Comparison of ENCODE assay signal across 9 cellular contexts in genomic region chr7:8442814-8443304, GRCh38. TPM values are rescaled to one million over a fixed set of nuclear protein-coding genes. Genes with fewer than 3 reads are reported as not detected.
DNase-seq lines count a peak whose midpoint lies in the region; ATAC-seq and TF ChIP-seq lines count a peak whose summit lies in the region.
"Had no signal": no experiment of that assay in that cellular context is flagged by ENCODE, and none has a peak within 500 bp of the region (broad histone marks: within the 10 kb centered on the region; RNA-seq: fewer than 3 reads in every experiment).

No MANE protein-coding gene starts in this region.

- no peak for TF ChIP-seq CTCF in HEK293 (tag by site-specific recombination; IDR thresholded peaks at IDR 0.05)
- TF ChIP-seq CTCF in activated B cell treated with CpG ODN at 0.5 μM for 24 hours (IDR thresholded peaks at IDR 0.05) = no peak
- TF ChIP-seq CTCF in endothelial cell (IDR thresholded peaks at IDR 0.05; ENCODE audit: unreplicated experiment) = no peak
- TF ChIP-seq CTCF in MM.1S (IDR thresholded peaks at IDR 0.05; ENCODE audit: low read length) = no peak

- WGBS in aorta, 2 donors = 2 to 3% methylated on average over 32 to 40 of the region's 40 CpGs

- H3K4me1 Mint-ChIP-seq in activated B cell treated with CpG ODN at 0.5 μM for 24 hours (peaks cover 6% of the 10 kb centered on the region), endothelial cell (ENCODE audit: unreplicated experiment) (peaks cover 22% of the 10 kb centered on the region)
- peaks cover 4 to 16% of the 10 kb centered on the region in 2 donors for H3K4me1 Mint-ChIP-seq in natural killer cell treated with Interleukin-12 subunit alpha and Interleukin-12 subunit beta and Interleukin-15 and Interleukin-18, amount 100 ng/mL, for 72 hours (ENCODE audit: low read depth in 2 of 2)

- H3K4me3 ChIP-seq in HEK293 (ENCODE audit: low read depth, low read length) = no peak overlapping the region
- no peak overlapping the region for H3K4me3 ChIP-seq in aorta (ENCODE audit: low read length in 2 of 2)
- no peak overlapping the region for H3K4me3 ChIP-seq in MM.1S (ENCODE audit: low read length)

- H3K9me2 ChIP-seq in MM.1S (replicated peaks; ENCODE audit: insufficient read depth, low read length) = no peaks in the 10 kb centered on the region

- H3F3A ChIP-seq in MM.1S (ENCODE audit: insufficient read depth, low read length) = no peaks in the 10 kb centered on the region

- POLR2A ChIA-PET in HEK293 (lab: Yijun Ruan, JAX) (no interaction called here), activated B cell treated with CpG ODN at 0.5 μM for 24 hours (lab: Charles Lee) (no interaction called here)

- peaks cover 0 to 7% of the 10 kb centered on the region in 2 donors for H3K27me3 ChIP-seq in aorta (ENCODE audit: control insufficient read depth in 1 of 2, insufficient read depth in 2 of 2, low read length in 1 of 2)
- no peaks in the 10 kb centered on the region for H3K27me3 ChIP-seq in MM.1S (replicated peaks; ENCODE audit: insufficient read depth, low read length)

- H3K4me2 ChIP-seq in MM.1S (ENCODE audit: low read depth, low read length) = no peak overlapping the region

- H3K27me3 Mint-ChIP-seq in activated B cell treated with CpG ODN at 0.5 μM for 24 hours (peaks cover 61% of the 10 kb centered on the region), endothelial cell (ENCODE audit: unreplicated experiment) (peaks cover 17% of the 10 kb centered on the region)
- H3K27me3 Mint-ChIP-seq in natural killer cell treated with Interleukin-12 subunit alpha and Interleukin-12 subunit beta and Interleukin-15 and Interleukin-18, amount 100 ng/mL, for 72 hours = peaks cover 53 to 76% of the 10 kb centered on the region in 2 donors

- H3K4me1 ChIP-seq in HEK293 (ENCODE audit: control insufficient read depth, insufficient read depth, low read length) (no peaks in the 10 kb centered on the region), aorta (ENCODE audit: control insufficient read depth in 1 of 2, insufficient read depth in 2 of 2, low read length in 2 of 2) (no peaks in the 10 kb centered on the region), MM.1S (ENCODE audit: low read length) (no peaks in the 10 kb centered on the region)

- CTCF ChIA-PET in HEK293 (lab: Yijun Ruan, JAX) (no interaction called here), activated B cell treated with CpG ODN at 0.5 μM for 24 hours (lab: Charles Lee) (no interaction called here)

- H3K27ac Mint-ChIP-seq in activated B cell treated with CpG ODN at 0.5 μM for 24 hours = no peak overlapping the region
- no peak overlapping the region for H3K27ac Mint-ChIP-seq in endothelial cell (ENCODE audit: unreplicated experiment)
- H3K27ac Mint-ChIP-seq in natural killer cell treated with Interleukin-12 subunit alpha and Interleukin-12 subunit beta and Interleukin-15 and Interleukin-18, amount 100 ng/mL, for 72 hours = peak overlapping the region in 1 of 2 donors; percentile 45

- no peak overlapping the region for H2AFZ ChIP-seq in MM.1S (ENCODE audit: low read length)

- H3K4me3 Mint-ChIP-seq in activated B cell treated with CpG ODN at 0.5 μM for 24 hours (no peak overlapping the region), endothelial cell (ENCODE audit: unreplicated experiment) (peak overlapping the region; percentile 87)
- H3K4me3 Mint-ChIP-seq in natural killer cell treated with Interleukin-12 subunit alpha and Interleukin-12 subunit beta and Interleukin-15 and Interleukin-18, amount 100 ng/mL, for 72 hours = no peak overlapping the region

- H3K9me3 Mint-ChIP-seq in activated B cell treated with CpG ODN at 0.5 μM for 24 hours (peaks cover 2% of the 10 kb centered on the region), endothelial cell (ENCODE audit: unreplicated experiment) (no peaks in the 10 kb centered on the region)
- H3K9me3 Mint-ChIP-seq in natural killer cell treated with Interleukin-12 subunit alpha and Interleukin-12 subunit beta and Interleukin-15 and Interleukin-18, amount 100 ng/mL, for 72 hours = peaks cover 2% of the 10 kb centered on the region

- peak; percentile 75 for DNase-seq in AG20443 (ENCODE audit: low spot score)
- DNase-seq in activated B cell treated with CpG ODN at 0.5 μM for 24 hours = no peak
- DNase-seq in endothelial cell (ENCODE audit: low spot score) = peak; percentile 95
- DNase-seq in natural killer cell treated with Interleukin-12 subunit alpha and Interleukin-12 subunit beta and Interleukin-15 and Interleukin-18, amount 100 ng/mL, for 72 hours (ENCODE audit: low spot score) = peak; percentile 71
- DNase-seq in aorta = peak in 1 of 2 donors; percentile 61
- DNase-seq in MM.1S = no peak
- no peak for DNase-seq in amniotic stem cell (lab: John Stamatoyannopoulos, UW)

- no peaks in the 10 kb centered on the region for H3K36me3 ChIP-seq in HEK293 (ENCODE audit: control insufficient read depth in 2 of 2, insufficient read depth in 1 of 2, low read length in 2 of 2)
- no peaks in the 10 kb centered on the region for H3K36me3 ChIP-seq in aorta (ENCODE audit: control insufficient read depth in 1 of 2, insufficient read depth in 2 of 2, low read length in 1 of 2)
- no peaks in the 10 kb centered on the region for H3K36me3 ChIP-seq in MM.1S (replicated peaks; ENCODE audit: insufficient read depth, low read length)

- ATAC-seq in activated B cell treated with CpG ODN at 0.5 μM for 24 hours (ENCODE audit: low read depth) = peak; percentile 47
- ATAC-seq in natural killer cell treated with Interleukin-12 subunit alpha and Interleukin-12 subunit beta and Interleukin-15 and Interleukin-18, amount 100 ng/mL, for 72 hours = peak; percentile 68 to 80
- ATAC-seq in aorta (ENCODE audit: low FRiP score) = peak; percentile 81

- H3K9ac ChIP-seq in MM.1S (ENCODE audit: low read length) = no peak overlapping the region

- no peaks in the 10 kb centered on the region for H3K9me3 ChIP-seq in HEK293 (ENCODE audit: control insufficient read depth, insufficient read depth, low read depth, low read length)
- H3K9me3 ChIP-seq in aorta (ENCODE audit: control insufficient read depth, low read length) = peaks cover 3% of the 10 kb centered on the region
- H3K9me3 ChIP-seq in MM.1S (replicated peaks; ENCODE audit: insufficient read depth, low read length) = no peaks in the 10 kb centered on the region
- H3K9me3 ChIP-seq: Caco-2 had no signal

- H3K36me3 Mint-ChIP-seq in activated B cell treated with CpG ODN at 0.5 μM for 24 hours (ENCODE audit: low read depth) = no peaks in the 10 kb centered on the region
- no peaks in the 10 kb centered on the region for H3K36me3 Mint-ChIP-seq in endothelial cell (ENCODE audit: low read depth, unreplicated experiment)
- H3K36me3 Mint-ChIP-seq in natural killer cell treated with Interleukin-12 subunit alpha and Interleukin-12 subunit beta and Interleukin-15 and Interleukin-18, amount 100 ng/mL, for 72 hours = peaks cover 5% of the 10 kb centered on the region

- no peaks in the 10 kb centered on the region for H4K20me1 ChIP-seq in MM.1S (ENCODE audit: insufficient read depth, low read length)

- intact Hi-C loops in activated B cell treated with CpG ODN at 0.5 μM for 24 hours (cut with micrococcal nuclease) = no loop called here
- intact Hi-C loops in aorta (cut with DNase I) = no loop called here

- H3K27ac ChIP-seq in HEK293 (ENCODE audit: extremely low read depth, low read depth, low read length) (no peak overlapping the region), aorta (ENCODE audit: low read depth in 1 of 2, low read length in 2 of 2) (no peak overlapping the region), MM.1S (ENCODE audit: low read length) (no peak overlapping the region)

- H3K79me2 ChIP-seq in MM.1S (ENCODE audit: low read length) = no peaks in the 10 kb centered on the region

TF ChIP-seq in HEK293, 187 proteins besides CTCF, POLR2A, EP300 and RAD21:
- TF ChIP-seq REST (tag by site-specific recombination; IDR thresholded peaks at IDR 0.05) (peak; percentile 87), ZNF639 (tag by site-specific recombination; IDR thresholded peaks at IDR 0.05) (no peak)
TF ChIP-seq in HEK293: peak in this region for 1.

RNA-seq across cellular contexts. Expression of gene NXPH1, which starts 9.4 kb away (rescaled TPM):
- not detected in 2 replicates for total RNA-seq in activated B cell treated with CpG ODN at 0.5 μM for 24 hours
- not detected for total RNA-seq in endothelial cell (ENCODE audit: unreplicated experiment)
- not detected for total RNA-seq in natural killer cell treated with Interleukin-12 subunit alpha and Interleukin-12 subunit beta and Interleukin-15 and Interleukin-18, amount 100 ng/mL, for 72 hours
- not detected for total RNA-seq in aorta
- polyA plus RNA-seq in aorta = not detected

Comparison
In these comparisons a context has a peak if more than half of its experiments do, and no peak if none do; other contexts are left out.
1. DNase-seq: peak in AG20443 (single experiment), endothelial cell (single experiment) and natural killer cell treated with Interleukin-12 subunit alpha and Interleukin-12 subunit beta and Interleukin-15 and Interleukin-18, amount 100 ng/mL, for 72 hours (single experiment); none in activated B cell treated with CpG ODN at 0.5 μM for 24 hours (single experiment), MM.1S (single experiment) and amniotic stem cell (single experiment).
2. Peak in every context shown above with its lines, with median percentiles within 50 percentile points of each other: ATAC-seq.